In the genomic region with DNA sequence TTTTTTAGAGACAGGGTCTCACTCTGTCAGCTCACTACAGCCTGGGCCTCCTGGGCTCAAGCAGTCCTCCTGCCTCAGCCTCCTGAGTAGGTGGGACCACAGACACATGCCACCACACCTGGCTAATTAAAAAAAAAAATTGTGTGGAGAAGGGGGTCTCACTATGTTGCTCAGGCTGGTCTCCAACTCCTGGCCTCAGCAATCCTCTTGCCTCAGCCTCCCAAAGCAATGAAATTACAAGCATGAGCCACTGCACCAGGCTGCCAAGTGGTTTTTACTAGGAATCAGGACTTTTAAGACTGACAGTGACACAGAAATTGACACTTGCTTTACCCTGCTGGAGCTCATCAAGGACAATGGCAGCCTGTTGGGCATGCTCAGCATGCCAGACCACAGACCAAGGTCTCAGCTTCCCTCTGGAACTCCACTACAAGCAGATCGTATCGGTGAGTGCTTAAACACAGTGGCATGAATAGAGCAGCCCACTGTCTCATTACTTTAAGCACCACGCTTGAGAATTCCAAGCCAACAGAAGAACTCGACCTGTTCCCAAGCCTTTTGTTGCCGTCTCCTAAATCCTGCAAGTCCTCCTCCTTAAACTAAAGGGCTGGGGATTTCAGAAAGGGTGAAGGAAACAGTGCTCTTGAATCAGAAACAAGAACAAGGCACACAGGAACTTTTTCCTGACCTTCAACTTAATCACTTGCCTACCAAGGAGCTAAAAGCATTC, we compare ENCODE assay signal across 8 cellular contexts. TPM values are rescaled to one million over a fixed set of nuclear protein-coding genes. Genes with fewer than 3 reads are reported as not detected.
A peak's percentile ranks its signal among the peaks of the same experiment; 100 is the strongest.
DNase-seq lines count a peak whose midpoint lies in the region; ATAC-seq, FAIRE-seq and TF ChIP-seq lines count a peak whose summit lies in the region.

No MANE protein-coding gene starts in this region.

- no peaks in the 10 kb centered on the region for H3K9me1 ChIP-seq in keratinocyte (ENCODE audit: control insufficient read depth, extremely low read depth, insufficient read depth, low read length)

- H3K27ac ChIP-seq in C4-2B, result peak overlapping the region; percentile 73
- H3K27ac ChIP-seq in keratinocyte (ENCODE audit: control insufficient read depth, insufficient read depth, low read length), result peak overlapping the region; percentile 57

- no peaks in the 10 kb centered on the region for H4K20me1 ChIP-seq in keratinocyte (ENCODE audit: control insufficient read depth, extremely low read depth, insufficient read depth, low read length)

- no peaks in the 10 kb centered on the region for H3K36me3 Mint-ChIP-seq in T-helper 17 cell (ENCODE audit: low read depth)

- no peaks in the 10 kb centered on the region for H3K27me3 Mint-ChIP-seq in T-helper 17 cell

- TF ChIP-seq CTCF in C4-2B (conservative IDR thresholded peaks at IDR 0.05), result no peak
- no peak for TF ChIP-seq CTCF in keratinocyte (optimal IDR thresholded peaks at IDR 0.05 in 1 of 3, IDR thresholded peaks at IDR 0.05 in 1 of 3, conservative IDR thresholded peaks at IDR 0.05 in 1 of 3; ENCODE audit: extremely low read depth in 1 of 3, insufficient read depth in 2 of 3, low read length in 3 of 3)

- peak overlapping the region; percentile 78 for H3K27ac Mint-ChIP-seq in T-helper 17 cell

- no peak for ATAC-seq in T-helper 17 cell
- no peak for ATAC-seq in GM19455 (IDR thresholded peaks at IDR 0.05; ENCODE audit: unreplicated experiment)

- FAIRE-seq in keratinocyte (lab: Jason Lieb, UNC), result no peak

- peak overlapping the region; percentile 78 for H2AFZ ChIP-seq in keratinocyte (ENCODE audit: control insufficient read depth, low read length)

- peak overlapping the region; percentile 72 for H3K4me3 Mint-ChIP-seq in T-helper 17 cell

- H3K79me2 ChIP-seq in keratinocyte (ENCODE audit: control insufficient read depth, insufficient read depth, low read length), result no peaks in the 10 kb centered on the region

- H3K9ac ChIP-seq in keratinocyte (ENCODE audit: control insufficient read depth, extremely low read depth, insufficient read depth, low read length), result peak overlapping the region; percentile 9

- DNase-seq in H7, result peak; percentile 26
- DNase-seq in T-helper 17 cell, result no peak
- no peak for DNase-seq in keratinocyte (ENCODE audit: low read depth, low spot score)
- DNase-seq in NCI-H2196 treated with DMSO at 0.1 percent for 48 hours (lab: John Stamatoyannopoulos, UW; ENCODE audit: unreplicated experiment), result no peak
- no peak for DNase-seq in superior temporal gyrus (ENCODE audit: extremely low spot score)
- DNase-seq in NCI-H226, result no peak

- H3K4me1 ChIP-seq in keratinocyte (ENCODE audit: control insufficient read depth, extremely low read depth, insufficient read depth, low read length), result peaks cover 37% of the 10 kb centered on the region

- H3K36me3 ChIP-seq in H7 (replicated peaks; ENCODE audit: control insufficient read depth, insufficient read depth, low read length) (no peaks in the 10 kb centered on the region), keratinocyte (ENCODE audit: control insufficient read depth in 2 of 2, extremely low read depth in 1 of 2, insufficient read depth in 2 of 2, low read length in 2 of 2) (no peaks in the 10 kb centered on the region)

- H3K27me3 ChIP-seq in H7 (ENCODE audit: control insufficient read depth, insufficient read depth, low read length) (no peaks in the 10 kb centered on the region), keratinocyte (ENCODE audit: control insufficient read depth, extremely low read depth, insufficient read depth, low read length) (no peaks in the 10 kb centered on the region)

- H3K9me3 ChIP-seq in T-helper 17 cell (ENCODE audit: control insufficient read depth, low read length, poor library complexity, severe bottlenecking) (no peaks in the 10 kb centered on the region), keratinocyte (ENCODE audit: control insufficient read depth, low read depth, low read length) (no peaks in the 10 kb centered on the region)

- dilution Hi-C loops in keratinocyte (cut with MboI; ENCODE audit: extremely low pct_ligation_motif_present, low sequenced_read_pairs), result no loop called here

- peak overlapping the region; percentile 87 for H3K4me2 ChIP-seq in keratinocyte (ENCODE audit: control insufficient read depth, extremely low read depth, insufficient read depth, low read depth, low read length)

- H3K4me1 Mint-ChIP-seq in T-helper 17 cell, result peaks cover 10% of the 10 kb centered on the region

- H3K4me3 ChIP-seq in H7 (ENCODE audit: insufficient read depth, low read depth, low read length) (no peak overlapping the region), keratinocyte (ENCODE audit: control insufficient read depth in 2 of 3, extremely low read depth in 1 of 3, insufficient read depth in 2 of 3, low read depth in 1 of 3, low read length in 3 of 3) (no peak overlapping the region)

RNA-seq across cellular contexts. Expression of a gene that starts 41.4 kb away (rescaled TPM):
- total RNA-seq in H7 (2014; rRNA removed; shearing (Covaris generic)), result 24.0 and 54.9 TPM in 2 replicates
- 1 to 10 TPM in 1 of 2 donors, under 1 TPM in 1; 0.55 to 1.1 TPM for total RNA-seq in T-helper 17 cell
- 0.57 to 1.6 TPM (median 0.93 TPM) in 3 replicates for polyA plus RNA-seq in keratinocyte
- not detected for polyA plus RNA-seq in keratinocyte (2011; ENCODE audit: low read depth)
- polyA plus RNA-seq in keratinocyte (2011; cell fraction: cytosol; rRNA removed), result 0.82 and 2.1 TPM in 2 replicates
- polyA plus RNA-seq in keratinocyte (2011; cell fraction: nucleus; rRNA removed), result 0.84 and 0.88 TPM in 2 replicates
- 0.30 and 0.54 TPM in 2 replicates for polyA plus RNA-seq in keratinocyte (2012; ENCODE audit: low replicate concordance)
- 0.23 to 0.61 TPM (median 0.53 TPM) in 3 replicates for polyA minus RNA-seq in keratinocyte
- polyA minus RNA-seq in keratinocyte (2011; cell fraction: cytosol; rRNA and poly(A)+ RNA removed), result 0.77 TPM
- polyA minus RNA-seq in keratinocyte (2011; cell fraction: nucleus; rRNA and poly(A)+ RNA removed), result 0.32 and 0.39 TPM in 2 replicates

Comparison
In these comparisons a context has a peak if more than half of its experiments do, and no peak if none do; other contexts are left out.
1. RNA of a gene that starts 41.4 kb away (total RNA-seq): 24.0 to 54.9 TPM in H7; 0.55 to 1.1 TPM in T-helper 17 cell; every median in the first group is over 10 times any median in the second.